14 cellular contexts compared by ENCODE assay signal in genomic region chr20:60271597-60271996, GRCh38.
DNase-seq lines count a peak whose midpoint lies in the region; ATAC-seq and TF ChIP-seq lines count a peak whose summit lies in the region.
"Had no signal": no experiment of that assay in that cellular context is flagged by ENCODE, and none has a peak within 500 bp of the region (broad histone marks: within the 10 kb centered on the region; RNA-seq: fewer than 3 reads in every experiment).

No MANE protein-coding gene starts in this region.

- no peak overlapping the region for H3K4me2 ChIP-seq in hepatocyte

- peaks cover 8% of the 10 kb centered on the region for H3K27me3 ChIP-seq in hepatocyte
- H3K27me3 ChIP-seq: body of pancreas had no signal

- ATAC-seq in HG03025 (IDR thresholded peaks at IDR 0.05; ENCODE audit: low FRiP score, unreplicated experiment) = no peak
- no peak for ATAC-seq in HG02588 (IDR thresholded peaks at IDR 0.05; ENCODE audit: unreplicated experiment)
- ATAC-seq: body of pancreas, heart right ventricle, T-cell had no signal

- H3K9me3 ChIP-seq in hepatocyte (ENCODE audit: low read depth) = no peaks in the 10 kb centered on the region
- H3K9me3 ChIP-seq: body of pancreas, heart right ventricle, stomach had no signal

- WGBS in hepatocyte (ENCODE audit: low lambda C conversion rate, missing lambda C conversion rate) = 33% methylated on average over 2 of the region's 2 CpGs

- peak; percentile 31 for DNase-seq in SW480 (ENCODE audit: low spot score)
- DNase-seq in hepatocyte (ENCODE audit: low spot score) = no peak
- no peak for DNase-seq in mesenteric fat pad (ENCODE audit: low spot score)
- no peak for DNase-seq in NOMO-1 (lab: John Stamatoyannopoulos, UW; ENCODE audit: unreplicated experiment in 2 of 2)
- DNase-seq: activated CD8-positive, alpha-beta memory T cell treated with anti-CD3 and anti-CD28 coated beads, Interleukin-2, amount 50 U/mL, for 4 hours; body of pancreas; CD4-positive, alpha-beta memory T cell; heart right ventricle; stomach; T-cell had no signal

- no peaks in the 10 kb centered on the region for H3K4me1 ChIP-seq in hepatocyte (ENCODE audit: insufficient read depth)
- H3K4me1 ChIP-seq: body of pancreas, heart right ventricle, stomach had no signal

- no peak overlapping the region for H3K4me3 ChIP-seq in hepatocyte
- H3K4me3 ChIP-seq: body of pancreas, heart right ventricle, stomach had no signal

- no peaks in the 10 kb centered on the region for H4K20me1 ChIP-seq in hepatocyte (ENCODE audit: insufficient read depth, poor library complexity, severe bottlenecking)

- no peak overlapping the region for H2AFZ ChIP-seq in hepatocyte

- peak; percentile 12; the same call in 1 of the 2 replicates for TF ChIP-seq CTCF in 22Rv1 (IDR thresholded peaks at IDR 0.05)
- TF ChIP-seq CTCF in GM12873 (IDR thresholded peaks at IDR 0.05; ENCODE audit: insufficient read depth, low read depth, low read length, missing control alignments) = peak; percentile 22
- TF ChIP-seq CTCF in hepatocyte (IDR thresholded peaks at IDR 0.05; ENCODE audit: poor library complexity) = peak; percentile 6

- H3K9me2 ChIP-seq in hepatocyte (replicated peaks; ENCODE audit: insufficient read depth) = no peaks in the 10 kb centered on the region

- H3K27ac ChIP-seq in 22Rv1 (no peak overlapping the region), hepatocyte (no peak overlapping the region)
- H3K27ac ChIP-seq: body of pancreas, heart right ventricle, stomach had no signal

- H3K79me2 ChIP-seq in hepatocyte = no peaks in the 10 kb centered on the region

- no peaks in the 10 kb centered on the region for H3K36me3 ChIP-seq in hepatocyte (replicated peaks; ENCODE audit: insufficient read depth, low read depth)
- H3K36me3 ChIP-seq: heart right ventricle, stomach had no signal
